In genomic region chr22:41206719-41207118, GRCh38 we compare ENCODE assay signal across 1 cellular context.
TF ChIP-seq lines count a peak whose summit lies in the region.

No MANE protein-coding gene starts in this region.

TF ChIP-seq in GM23338, 12 proteins besides CTCF, POLR2A, EP300 and RAD21 (continued from another document):
- TF ChIP-seq ZNF462 (CRISPR knock-in tag; IDR thresholded peaks at IDR 0.05) (no peak), STAT1 (IDR thresholded peaks at IDR 0.05; ENCODE audit: unreplicated experiment) (no peak), CREB1 (CRISPR knock-in tag; IDR thresholded peaks at IDR 0.05; ENCODE audit: low read depth) (no peak), JUNB (IDR thresholded peaks at IDR 0.05; ENCODE audit: unreplicated experiment) (no peak), ZNF331 (CRISPR knock-in tag; IDR thresholded peaks at IDR 0.05; ENCODE audit: low read depth) (no peak), EZH2 (IDR thresholded peaks at IDR 0.05; ENCODE audit: low read depth, unreplicated experiment) (no peak), REST (IDR thresholded peaks at IDR 0.05; ENCODE audit: unreplicated experiment) (no peak), ZNF114 (CRISPR knock-in tag; IDR thresholded peaks at IDR 0.05) (no peak), EZH2phosphoT487 (IDR thresholded peaks at IDR 0.05; ENCODE audit: unreplicated experiment) (no peak), NANOG (IDR thresholded peaks at IDR 0.05; ENCODE audit: borderline replicate concordance) (no peak)
TF ChIP-seq in GM23338: peak in this region for 0.
